22 cellular contexts compared by ENCODE assay signal in genomic region chr7:98603010-98603777, GRCh38. TPM values are rescaled to one million over a fixed set of nuclear protein-coding genes. Genes with fewer than 3 reads are reported as not detected.
"Had no signal": no experiment of that assay in that cellular context is flagged by ENCODE, and none has a peak within 500 bp of the region (broad histone marks: within the 10 kb centered on the region; RNA-seq: fewer than 3 reads in every experiment).

No MANE protein-coding gene starts in this region.

- H3K9me3 ChIP-seq: SJSA1 had no signal

- DNase-seq: Karpas-422, KG1, MM.1S, NCI-H1092 treated with DMSO at 0.1 percent for 48 hours, NCI-H1436, NCI-H187, NCI-H2029, NCI-H2081 treated with DMSO at 0.1 percent for 48 hours, NCI-H2171, NCI-H226, NCI-H446, NCI-H510A, NCI-H524 treated with DMSO at 0.1 percent for 48 hours, NCI-H69, NCI-H774, Right ventricle myocardium superior, RPMI8226, SIG-M5 had no signal

- H3K4me1 ChIP-seq: SJSA1 had no signal

- H3K27ac ChIP-seq: SJSA1, SK-N-MC had no signal

- H3K36me3 ChIP-seq: SJSA1 had no signal

- H3K4me3 ChIP-seq: SJSA1, SK-N-MC had no signal

RNA-seq across cellular contexts. Expression of gene NPTX2, which starts 13.9 kb away (rescaled TPM):
- total RNA-seq: HT-29, M059J had no signal
